In genomic region chr1:10665226-10665625, GRCh38 we compare ENCODE assay signal across 8 cellular contexts.
"Had no signal": no experiment of that assay in that cellular context is flagged by ENCODE, and none has a peak within 500 bp of the region (broad histone marks: within the 10 kb centered on the region; RNA-seq: fewer than 3 reads in every experiment).

No MANE protein-coding gene starts in this region.

- H3K4me3 ChIP-seq: tibial nerve had no signal

- ATAC-seq: activated CD8-positive, alpha-beta memory T cell treated with anti-CD3 and anti-CD28 coated beads, Interleukin-2, amount 10 ng/mL, durations not matched to agents 7 days and 5 days; T-helper 17 cell had no signal

- H3K27ac ChIP-seq: tibial nerve had no signal

- DNase-seq: activated CD4-positive, CD25-positive, alpha-beta regulatory T cell; activated CD8-positive, alpha-beta memory T cell treated with anti-CD3 and anti-CD28 coated beads, Interleukin-2, amount 10 ng/mL, durations not matched to agents 7 days and 5 days; activated effector memory CD4-positive, alpha-beta T cell treated with Interleukin-2 at 50 U/mL for 16 hours; activated T-cell treated with anti-CD3 and anti-CD28 coated beads, Interleukin-2, amount 50 U/mL, for 24 hours; small intestine; T-helper 17 cell had no signal

- H3K9me3 ChIP-seq: tibial nerve had no signal

- FAIRE-seq: islet of Langerhans, small intestine had no signal
